ENCODE assay signal across 1 cellular context in the genomic region with DNA sequence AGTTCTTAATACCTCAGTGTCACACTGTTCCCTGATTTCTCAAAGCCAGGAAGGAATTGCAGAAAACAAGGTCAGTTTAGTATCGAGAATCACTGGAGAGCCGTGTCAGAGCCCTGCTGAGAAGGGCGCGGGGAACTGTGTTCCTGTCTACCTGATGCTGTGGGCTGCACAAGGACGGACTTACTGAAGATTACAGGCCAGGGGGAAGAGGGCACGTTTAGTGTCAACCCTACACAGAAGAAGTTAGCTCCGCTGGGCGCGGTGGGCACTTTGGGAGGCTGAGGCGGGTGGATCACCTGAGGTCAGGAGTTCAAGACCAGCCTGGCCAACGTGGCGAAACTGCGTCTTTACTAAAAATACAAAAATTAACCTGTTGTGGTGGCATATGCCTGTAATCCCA.
TF ChIP-seq lines count a peak whose summit lies in the region.

No MANE protein-coding gene starts in this region.

TF ChIP-seq in WTC11, 78 proteins besides CTCF, POLR2A, EP300 and RAD21 (continued from another document):
- TF ChIP-seq, protein P1, sequence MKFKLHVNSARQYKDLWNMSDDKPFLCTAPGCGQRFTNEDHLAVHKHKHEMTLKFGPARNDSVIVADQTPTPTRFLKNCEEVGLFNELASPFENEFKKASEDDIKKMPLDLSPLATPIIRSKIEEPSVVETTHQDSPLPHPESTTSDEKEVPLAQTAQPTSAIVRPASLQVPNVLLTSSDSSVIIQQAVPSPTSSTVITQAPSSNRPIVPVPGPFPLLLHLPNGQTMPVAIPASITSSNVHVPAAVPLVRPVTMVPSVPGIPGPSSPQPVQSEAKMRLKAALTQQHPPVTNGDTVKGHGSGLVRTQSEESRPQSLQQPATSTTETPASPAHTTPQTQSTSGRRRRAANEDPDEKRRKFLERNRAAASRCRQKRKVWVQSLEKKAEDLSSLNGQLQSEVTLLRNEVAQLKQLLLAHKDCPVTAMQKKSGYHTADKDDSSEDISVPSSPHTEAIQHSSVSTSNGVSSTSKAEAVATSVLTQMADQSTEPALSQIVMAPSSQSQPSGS (CRISPR knock-in tag; IDR thresholded peaks at IDR 0.05; ENCODE audit: borderline replicate concordance, low read depth): no peak
- no peak for TF ChIP-seq CREM (CRISPR knock-in tag; IDR thresholded peaks at IDR 0.05)
- TF ChIP-seq SOX15 (CRISPR knock-in tag; IDR thresholded peaks at IDR 0.05): no peak
TF ChIP-seq in WTC11: peak in this region for 0.
